ENCODE assay signal across 1 cellular context in the genomic region with DNA sequence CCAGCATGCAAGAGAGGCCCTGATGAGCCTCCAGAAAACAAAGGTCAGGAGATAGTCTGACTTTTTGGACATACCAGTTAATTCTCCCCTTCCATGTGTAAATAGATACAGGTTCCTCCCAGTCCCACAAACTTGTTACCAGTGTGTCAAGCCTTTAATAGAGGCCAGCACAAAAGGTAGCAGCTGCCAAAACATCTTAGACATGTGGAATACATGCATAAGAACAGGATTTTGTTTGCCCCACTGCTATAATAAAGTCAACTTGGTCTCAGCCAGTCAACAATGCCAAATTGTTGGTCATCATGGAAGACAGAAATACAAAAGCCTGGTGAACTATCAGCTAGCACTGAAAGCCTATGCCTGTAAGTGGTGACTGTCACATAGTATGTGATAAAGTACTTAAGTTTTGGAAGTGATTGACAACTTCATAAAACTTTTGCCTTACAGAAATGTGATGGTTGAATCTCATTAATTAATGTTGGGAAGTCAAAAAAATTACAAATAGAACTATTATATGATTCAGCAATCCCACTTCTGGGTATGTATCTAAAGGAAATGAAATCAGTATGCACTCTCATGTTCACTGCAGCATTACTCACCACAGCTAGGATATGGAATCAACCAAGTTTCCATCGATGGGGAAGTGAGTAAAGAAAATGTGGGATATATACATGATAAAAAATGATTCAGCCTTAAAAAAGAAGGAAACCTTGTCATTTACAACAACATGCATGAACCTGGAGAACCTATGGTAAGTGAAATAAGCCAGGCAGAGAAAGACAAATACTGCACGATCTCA.
TF ChIP-seq lines count a peak whose summit lies in the region.

No MANE protein-coding gene starts in this region.

TF ChIP-seq in H1, 55 proteins besides CTCF, POLR2A, EP300 and RAD21 (continued from another document):
- TF ChIP-seq CEBPB (IDR thresholded peaks at IDR 0.05; ENCODE audit: low read depth, low read length) (no peak), CHD1 (IDR thresholded peaks at IDR 0.05; ENCODE audit: low read depth, low read length) (no peak), HDAC6 (IDR thresholded peaks at IDR 0.05; ENCODE audit: low read depth, low read length) (no peak), SIRT6 (IDR thresholded peaks at IDR 0.05; ENCODE audit: low read length) (no peak), SP4 (IDR thresholded peaks at IDR 0.05; ENCODE audit: low read length) (no peak), NANOG (IDR thresholded peaks at IDR 0.05; ENCODE audit: insufficient read depth, low read depth, low read length, poor library complexity, severe bottlenecking) (no peak), GABPA (IDR thresholded peaks at IDR 0.05; ENCODE audit: borderline replicate concordance, insufficient read depth, low read length) (no peak), POU5F1 (IDR thresholded peaks at IDR 0.05; ENCODE audit: low read depth, low read length) (no peak), TCF12 (IDR thresholded peaks at IDR 0.05; ENCODE audit: low read depth, low read length) (no peak)
- TF ChIP-seq, protein P1, sequence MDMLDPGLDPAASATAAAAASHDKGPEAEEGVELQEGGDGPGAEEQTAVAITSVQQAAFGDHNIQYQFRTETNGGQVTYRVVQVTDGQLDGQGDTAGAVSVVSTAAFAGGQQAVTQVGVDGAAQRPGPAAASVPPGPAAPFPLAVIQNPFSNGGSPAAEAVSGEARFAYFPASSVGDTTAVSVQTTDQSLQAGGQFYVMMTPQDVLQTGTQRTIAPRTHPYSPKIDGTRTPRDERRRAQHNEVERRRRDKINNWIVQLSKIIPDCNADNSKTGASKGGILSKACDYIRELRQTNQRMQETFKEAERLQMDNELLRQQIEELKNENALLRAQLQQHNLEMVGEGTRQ (IDR thresholded peaks at IDR 0.05; ENCODE audit: low read length) = no peak
- TF ChIP-seq, protein P2, sequence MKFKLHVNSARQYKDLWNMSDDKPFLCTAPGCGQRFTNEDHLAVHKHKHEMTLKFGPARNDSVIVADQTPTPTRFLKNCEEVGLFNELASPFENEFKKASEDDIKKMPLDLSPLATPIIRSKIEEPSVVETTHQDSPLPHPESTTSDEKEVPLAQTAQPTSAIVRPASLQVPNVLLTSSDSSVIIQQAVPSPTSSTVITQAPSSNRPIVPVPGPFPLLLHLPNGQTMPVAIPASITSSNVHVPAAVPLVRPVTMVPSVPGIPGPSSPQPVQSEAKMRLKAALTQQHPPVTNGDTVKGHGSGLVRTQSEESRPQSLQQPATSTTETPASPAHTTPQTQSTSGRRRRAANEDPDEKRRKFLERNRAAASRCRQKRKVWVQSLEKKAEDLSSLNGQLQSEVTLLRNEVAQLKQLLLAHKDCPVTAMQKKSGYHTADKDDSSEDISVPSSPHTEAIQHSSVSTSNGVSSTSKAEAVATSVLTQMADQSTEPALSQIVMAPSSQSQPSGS (IDR thresholded peaks at IDR 0.05; ENCODE audit: low read length) = no peak
TF ChIP-seq in H1: peak in this region for 0.
